11 cellular contexts compared by ENCODE assay signal in the genomic region with DNA sequence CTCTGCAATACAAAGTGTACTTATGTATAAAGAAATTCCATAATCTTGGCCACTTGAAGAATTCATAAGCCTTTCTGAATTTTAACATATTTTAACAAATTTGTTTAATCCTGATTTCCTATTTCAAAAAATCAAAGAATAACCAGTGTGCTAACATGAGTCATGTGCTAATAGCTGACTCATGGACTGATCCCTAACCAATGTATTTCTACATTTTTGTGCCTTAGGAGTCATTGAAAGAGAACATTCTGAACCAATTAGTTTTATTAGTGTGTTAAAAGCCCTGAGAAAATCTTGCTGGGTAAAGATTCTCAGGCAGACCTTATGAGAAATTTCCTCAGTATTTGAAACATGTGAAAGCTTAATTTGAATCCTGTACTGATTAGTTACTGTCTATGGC.
DNase-seq lines count a peak whose midpoint lies in the region; ATAC-seq and TF ChIP-seq lines count a peak whose summit lies in the region.
"Had no signal": no experiment of that assay in that cellular context is flagged by ENCODE, and none has a peak within 500 bp of the region (broad histone marks: within the 10 kb centered on the region; RNA-seq: fewer than 3 reads in every experiment).

No MANE protein-coding gene starts in this region.

- H3K27ac ChIP-seq in cardiac muscle cell (peak overlapping the region; percentile 11), left ventricle myocardium inferior (replicated peaks) (no peak overlapping the region)

- H3K27me3 ChIP-seq in cardiac muscle cell (no peaks in the 10 kb centered on the region), left ventricle myocardium inferior (ENCODE audit: low read depth) (no peaks in the 10 kb centered on the region)
- H3K27me3 ChIP-seq: MG63 had no signal

- H3K4me3 ChIP-seq in cardiac muscle cell, result no peak overlapping the region
- no peak overlapping the region for H3K4me3 ChIP-seq in left ventricle myocardium inferior
- no peak overlapping the region for H3K4me3 ChIP-seq in cardiac fibroblast (replicated peaks in 1 of 2; ENCODE audit: low read depth in 2 of 2, low read length in 2 of 2)
- H3K4me3 ChIP-seq: MG63 had no signal

- intact Hi-C loops in left ventricle myocardium inferior (cut with micrococcal nuclease), result no loop called here
- intact Hi-C loops in left colon (cut with DNase I, micrococcal nuclease), result no loop called here

- TF ChIP-seq CTCF in cardiac muscle cell (IDR thresholded peaks at IDR 0.05; ENCODE audit: low read depth, low read length) (no peak), left ventricle myocardium inferior (IDR thresholded peaks at IDR 0.05; ENCODE audit: borderline replicate concordance) (no peak), cardiac fibroblast (IDR thresholded peaks at IDR 0.05; ENCODE audit: low read depth, low read length) (no peak)

- H3K36me3 ChIP-seq in cardiac muscle cell, result peaks cover 31% of the 10 kb centered on the region
- peaks cover 11% of the 10 kb centered on the region for H3K36me3 ChIP-seq in left ventricle myocardium inferior
- H3K36me3 ChIP-seq: MG63 had no signal

- DNase-seq in cardiac muscle cell (ENCODE audit: low read depth in 1 of 2, low spot score in 1 of 2) (peak in 1 of 2 donors; percentile 72), left ventricle myocardium inferior (no peak), cardiac fibroblast (ENCODE audit: low read depth in 2 of 2) (peak; percentile 68 to 90), left lobe of liver (ENCODE audit: low spot score) (no peak), NCI-H187 (lab: John Stamatoyannopoulos, UW) (no peak), left colon (no peak)
- no peak for DNase-seq in activated naive CD4-positive, alpha-beta T cell treated with Interleukin-2 at 50 U/mL for 16 hours
- DNase-seq: activated B cell treated with CpG ODN at 0.5 μM for 24 hours, MG63, natural killer cell had no signal

- no peaks in the 10 kb centered on the region for H3K9me3 ChIP-seq in cardiac muscle cell (ENCODE audit: low read depth)
- H3K9me3 ChIP-seq in left ventricle myocardium inferior (replicated peaks), result no peaks in the 10 kb centered on the region
- H3K9me3 ChIP-seq: MG63 had no signal

- ATAC-seq in left lobe of liver (peak; percentile 73), HG03097 (IDR thresholded peaks at IDR 0.05; ENCODE audit: low FRiP score, unreplicated experiment) (no peak), left colon (no peak)
- ATAC-seq: natural killer cell had no signal

- H3K4me1 ChIP-seq in cardiac muscle cell (ENCODE audit: low read depth) (no peaks in the 10 kb centered on the region), left ventricle myocardium inferior (no peaks in the 10 kb centered on the region)

Comparison
In these comparisons a context has a peak if more than half of its experiments do, and no peak if none do; other contexts are left out.
1. DNase-seq: peak in cardiac fibroblast (2 of 2); none in left ventricle myocardium inferior (single experiment), left lobe of liver (single experiment), activated naive CD4-positive, alpha-beta T cell treated with Interleukin-2 at 50 U/mL for 16 hours (single experiment), NCI-H187 (0 of 2) and left colon (0 of 2).